ENCODE assay signal across 15 cellular contexts in genomic region chr1:154881820-154882535, GRCh38.
"Had no signal": no experiment of that assay in that cellular context is flagged by ENCODE, and none has a peak within 500 bp of the region (broad histone marks: within the 10 kb centered on the region; RNA-seq: fewer than 3 reads in every experiment).

No MANE protein-coding gene starts in this region.

- H3K27me3 ChIP-seq: breast epithelium, uterus had no signal

- H3K36me3 ChIP-seq: breast epithelium, gastroesophageal sphincter, uterus had no signal

- H3K9me3 ChIP-seq: breast epithelium, gastroesophageal sphincter, uterus had no signal

- H3K4me1 ChIP-seq: breast epithelium, parathyroid adenoma, uterus had no signal

- ATAC-seq: activated T-cell treated with anti-CD3 and anti-CD28 coated beads, Interleukin-2, amount 50 U/mL, for 4 hours; gastroesophageal sphincter; stimulated activated naive CD8-positive, alpha-beta T cell treated with anti-CD3 and anti-CD28 coated beads, Interleukin-15, amount 100 ng/mL, for 72 hours; T-helper 17 cell had no signal

- H3K27ac ChIP-seq: breast epithelium, gastroesophageal sphincter, parathyroid adenoma, skin epidermis, uterus had no signal

- DNase-seq: activated CD4-positive, alpha-beta T cell treated with anti-CD3 and anti-CD28 coated beads, Interleukin-2, amount 50 U/mL, for 1 hour; activated CD4-positive, CD25-positive, alpha-beta regulatory T cell; activated naive CD8-positive, alpha-beta T cell treated with anti-CD3 and anti-CD28 coated beads, Interleukin-2, amount 10 ng/mL, durations not matched to agents 7 days and 5 days; activated T-cell treated with anti-CD3 and anti-CD28 coated beads, Interleukin-2, amount 50 U/mL, for 4 hours; anterior cingulate cortex; effector CD4-positive, alpha-beta T cell; naive B cell; stimulated activated CD4-positive, alpha-beta T cell treated with anti-CD3 and anti-CD28 coated beads, Interleukin-4, amount 100 ng/mL, for 4 hours; stimulated activated naive CD8-positive, alpha-beta T cell treated with anti-CD3 and anti-CD28 coated beads, Interleukin-15, amount 100 ng/mL, for 72 hours; T-helper 17 cell; uterus had no signal

- H3K4me3 ChIP-seq: breast epithelium, gastroesophageal sphincter, skin epidermis, uterus had no signal
